12 cellular contexts compared by ENCODE assay signal in the genomic region with DNA sequence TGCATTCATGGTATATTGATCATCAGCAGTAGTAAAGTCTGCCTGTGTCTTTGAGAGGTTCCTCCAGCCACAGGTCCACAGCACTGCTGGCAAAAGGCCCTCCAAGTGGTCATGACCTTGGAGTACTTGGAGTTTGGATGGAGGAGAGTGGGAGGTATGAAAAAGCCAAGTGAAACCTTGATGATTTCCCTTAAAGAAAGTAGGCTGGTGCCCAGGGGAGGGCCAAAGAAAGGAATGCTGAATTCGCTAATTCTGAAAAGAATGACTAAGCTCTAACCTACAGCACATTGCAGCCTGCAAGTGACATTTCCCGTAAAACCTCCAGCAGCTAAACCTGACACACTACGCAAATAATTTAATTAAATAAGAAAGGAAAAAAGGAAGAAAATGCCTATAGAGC.
DNase-seq lines count a peak whose midpoint lies in the region; ATAC-seq and TF ChIP-seq lines count a peak whose summit lies in the region.
"Had no signal": no experiment of that assay in that cellular context is flagged by ENCODE, and none has a peak within 500 bp of the region (broad histone marks: within the 10 kb centered on the region; RNA-seq: fewer than 3 reads in every experiment).

No MANE protein-coding gene starts in this region.

- no peak overlapping the region for H3K23ac ChIP-seq in mesenchymal stem cell (ENCODE audit: low read length in 2 of 2)

- TF ChIP-seq CTCF in DND-41 (IDR thresholded peaks at IDR 0.05; ENCODE audit: borderline replicate concordance, extremely low read depth, low read length, poor library complexity, severe bottlenecking), result no peak

- no peak overlapping the region for H2BK5ac ChIP-seq in mesenchymal stem cell (ENCODE audit: low read depth, low read length, poor library complexity, severe bottlenecking)

- H3K4me2 ChIP-seq in DND-41 (ENCODE audit: insufficient read depth, low read length) (peak overlapping the region; percentile 47), mesenchymal stem cell (ENCODE audit: low read length, poor library complexity, severe bottlenecking) (peak overlapping the region; percentile 0)

- peaks cover 23% of the 10 kb centered on the region for H3K9me3 ChIP-seq in DND-41 (ENCODE audit: insufficient read depth, low read length, severe bottlenecking)
- H3K9me3 ChIP-seq in adipocyte (ENCODE audit: control insufficient read depth, low read length), result peaks cover 12% of the 10 kb centered on the region
- peaks cover 10% of the 10 kb centered on the region for H3K9me3 ChIP-seq in mesenchymal stem cell (ENCODE audit: control insufficient read depth, low read length)
- H3K9me3 ChIP-seq: body of pancreas, testis had no signal

- H3K27ac ChIP-seq in DND-41 (ENCODE audit: low read length) (peak overlapping the region; percentile 88), mesenchymal stem cell (ENCODE audit: low read length, poor library complexity, severe bottlenecking) (peak overlapping the region; percentile 46)
- H3K27ac ChIP-seq: body of pancreas, testis had no signal

- no peak overlapping the region for H4K8ac ChIP-seq in mesenchymal stem cell (ENCODE audit: low read length)

- H3K36me3 ChIP-seq in DND-41 (ENCODE audit: insufficient read depth, low read length), result peaks cover 3% of the 10 kb centered on the region
- no peaks in the 10 kb centered on the region for H3K36me3 ChIP-seq in adipocyte (ENCODE audit: control insufficient read depth, insufficient read depth, low read length, severe bottlenecking)
- no peaks in the 10 kb centered on the region for H3K36me3 ChIP-seq in mesenchymal stem cell (ENCODE audit: control insufficient read depth in 1 of 2, insufficient read depth in 2 of 2, low read depth in 1 of 2, low read length in 2 of 2)

- H4K20me1 ChIP-seq in DND-41 (ENCODE audit: insufficient read depth, low read length), result no peaks in the 10 kb centered on the region

- no peak overlapping the region for H2BK12ac ChIP-seq in mesenchymal stem cell (ENCODE audit: low read length in 2 of 2)

- H3K79me1 ChIP-seq in mesenchymal stem cell (replicated peaks; ENCODE audit: low read length, poor library complexity, severe bottlenecking), result no peaks in the 10 kb centered on the region

- peak overlapping the region in 1 of 2 experiments; percentile 34 for H3K18ac ChIP-seq in mesenchymal stem cell (ENCODE audit: low read depth in 1 of 2, low read length in 2 of 2)

- no peak overlapping the region for H2BK15ac ChIP-seq in mesenchymal stem cell (ENCODE audit: low read depth, poor library complexity, severe bottlenecking)

- H2BK120ac ChIP-seq in mesenchymal stem cell (ENCODE audit: low read depth, low read length), result no peak overlapping the region

- no peak overlapping the region for H3K4ac ChIP-seq in mesenchymal stem cell (ENCODE audit: low read depth in 1 of 2, low read length in 2 of 2)

- WGBS in mesenchymal stem cell, result no CpG with 5 or more reads among the region's 3 CpGs

- DNase-seq in DND-41 (no peak), M059J (ENCODE audit: low read depth) (peak; percentile 85), adipocyte (ENCODE audit: low read depth) (peak; percentile 48), mesenchymal stem cell (peak; percentile 24), NCI-H524 treated with DMSO at 0.1 percent for 48 hours (lab: John Stamatoyannopoulos, UW) (no peak), NCI-H1436 treated with DMSO at 0.1 percent for 48 hours (lab: John Stamatoyannopoulos, UW) (no peak), NCI-H2081 treated with DMSO at 0.1 percent for 48 hours (lab: John Stamatoyannopoulos, UW) (no peak)
- DNase-seq: left colon, testis had no signal

- H3K9ac ChIP-seq in DND-41 (ENCODE audit: low read depth, low read length), result peak overlapping the region; percentile 25
- no peak overlapping the region for H3K9ac ChIP-seq in adipocyte (ENCODE audit: low read length)
- no peak overlapping the region for H3K9ac ChIP-seq in mesenchymal stem cell (ENCODE audit: low read length)

- peak overlapping the region in 1 of 2 experiments; percentile 15; a peak in 1 of 4 replicates for H3K4me3 ChIP-seq in DND-41 (ENCODE audit: low read depth in 1 of 2, low read length in 2 of 2)
- no peak overlapping the region for H3K4me3 ChIP-seq in adipocyte (ENCODE audit: low read length)
- no peak overlapping the region for H3K4me3 ChIP-seq in mesenchymal stem cell (ENCODE audit: insufficient read depth in 1 of 2, low read depth in 1 of 2, low read length in 2 of 2)
- H3K4me3 ChIP-seq: body of pancreas, testis had no signal

- H3K79me2 ChIP-seq in DND-41 (ENCODE audit: insufficient read depth, low read length), result no peaks in the 10 kb centered on the region

- ATAC-seq in DND-41 (ENCODE audit: insufficient read depth, low read depth) (no peak), HG02981 (IDR thresholded peaks at IDR 0.05; ENCODE audit: unreplicated experiment) (no peak)
- ATAC-seq: body of pancreas, left colon, Right ventricle myocardium inferior had no signal

- H2AK5ac ChIP-seq in mesenchymal stem cell (ENCODE audit: low read length, severe bottlenecking), result peak overlapping the region; percentile 40

- H2AFZ ChIP-seq in DND-41 (ENCODE audit: low read depth, low read length) (peak overlapping the region; percentile 56), mesenchymal stem cell (ENCODE audit: low read depth, low read length) (no peak overlapping the region)

- H3K4me1 ChIP-seq in DND-41 (ENCODE audit: insufficient read depth, low read length) (peaks cover 58% of the 10 kb centered on the region), adipocyte (ENCODE audit: control insufficient read depth, insufficient read depth, low read length) (peaks cover 15% of the 10 kb centered on the region), mesenchymal stem cell (ENCODE audit: control insufficient read depth, insufficient read depth, low read depth, low read length) (peaks cover 10% of the 10 kb centered on the region)

- H3K14ac ChIP-seq in mesenchymal stem cell (ENCODE audit: low read length in 2 of 2), result no peak overlapping the region

- H4K91ac ChIP-seq in mesenchymal stem cell (ENCODE audit: low read length), result no peak overlapping the region

- H3K27me3 ChIP-seq in DND-41 (ENCODE audit: insufficient read depth, low read length, poor library complexity) (no peaks in the 10 kb centered on the region), adipocyte (replicated peaks; ENCODE audit: control insufficient read depth, insufficient read depth, low read length) (no peaks in the 10 kb centered on the region), mesenchymal stem cell (ENCODE audit: control insufficient read depth in 1 of 2, insufficient read depth in 1 of 2, low read length in 2 of 2) (peaks cover 0 to 4% of the 10 kb centered on the region in 2 experiments)
- H3K27me3 ChIP-seq: body of pancreas, testis had no signal

Comparison
In these comparisons a context has a peak if more than half of its experiments do, and no peak if none do; other contexts are left out.
1. DNase-seq: peak in M059J (single experiment), adipocyte (single experiment) and mesenchymal stem cell (single experiment); none in DND-41 (single experiment), NCI-H524 treated with DMSO at 0.1 percent for 48 hours (single experiment), NCI-H1436 treated with DMSO at 0.1 percent for 48 hours (single experiment) and NCI-H2081 treated with DMSO at 0.1 percent for 48 hours (single experiment).